ENCODE assay signal across 17 cellular contexts in genomic region chr16:57242650-57243049, GRCh38.
"Had no signal": no experiment of that assay in that cellular context is flagged by ENCODE, and none has a peak within 500 bp of the region (broad histone marks: within the 10 kb centered on the region; RNA-seq: fewer than 3 reads in every experiment).

No MANE protein-coding gene starts in this region.

- DNase-seq: activated CD4-positive, alpha-beta T cell treated with anti-CD3 and anti-CD28 coated beads, Interleukin-2, amount 50 U/mL, for 48 hours; colonic mucosa; endodermal cell; hypothalamus; left cardiac atrium; stimulated activated CD4-positive, alpha-beta T cell treated with anti-CD3 and anti-CD28 coated beads, Interleukin-4, amount 100 ng/mL, for 4 hours; stimulated activated naive CD8-positive, alpha-beta T cell treated with anti-CD3 and anti-CD28 coated beads, Interleukin-15, Interleukin-2, amounts not matched to agents 100 U/mL and 50 U/mL, for 24 hours; T-cell; thyroid gland had no signal

- ATAC-seq: activated naive CD4-positive, alpha-beta T cell treated with anti-CD3 and anti-CD28 coated beads, Interleukin-2, amount 50 U/mL, for 72 hours; gastroesophageal sphincter; left cardiac atrium; stimulated activated naive CD8-positive, alpha-beta T cell treated with anti-CD3 and anti-CD28 coated beads, Interleukin-15, Interleukin-2, amounts not matched to agents 100 U/mL and 50 U/mL, for 24 hours; T-cell had no signal

- H3K9me3 Mint-ChIP-seq: activated naive CD4-positive, alpha-beta T cell treated with anti-CD3 and anti-CD28 coated beads, Interleukin-2, amount 50 U/mL, for 72 hours; activated T-helper 1 cell treated with anti-CD3 and anti-CD28 coated beads, Interleukin-12 subunit alpha, Interleukin-12 subunit beta, Interleukin-2, Interleukin-4 antibody, amounts not matched to agents 30 ng/mL and 10 ng/mL and 1 ng/mL, durations not matched to agents 14 hours and 24 hours and 36 hours; central memory CD8-positive, alpha-beta T cell; endodermal cell; neural progenitor cell; T-cell had no signal

- H3K9me3 ChIP-seq: breast epithelium, colonic mucosa, gastroesophageal sphincter, prostate gland, right atrium auricular region, thyroid gland had no signal

- H3K4me3 Mint-ChIP-seq: central memory CD8-positive, alpha-beta T cell; endodermal cell; neural progenitor cell had no signal

- H3K27me3 Mint-ChIP-seq: central memory CD8-positive, alpha-beta T cell; T-cell had no signal

- H3K27ac Mint-ChIP-seq: activated T-helper 1 cell treated with anti-CD3 and anti-CD28 coated beads, Interleukin-12 subunit alpha, Interleukin-12 subunit beta, Interleukin-2, Interleukin-4 antibody, amounts not matched to agents 30 ng/mL and 10 ng/mL and 1 ng/mL, durations not matched to agents 14 hours and 24 hours and 36 hours; endodermal cell; neural progenitor cell; T-cell had no signal
